28 cellular contexts compared by ENCODE assay signal in genomic region chr7:7495171-7495570, GRCh38.
"Had no signal": no experiment of that assay in that cellular context is flagged by ENCODE, and none has a peak within 500 bp of the region (broad histone marks: within the 10 kb centered on the region; RNA-seq: fewer than 3 reads in every experiment).

No MANE protein-coding gene starts in this region.

- H3K4me2 ChIP-seq: PC-9 had no signal

- H3K4me3 ChIP-seq: MG63, PC-9, SJCRH30, SK-N-MC had no signal

- H3K36me3 ChIP-seq: MG63, SJCRH30 had no signal

- H3K27ac ChIP-seq: PC-9, RWPE1, SJCRH30, SK-N-MC had no signal

- H3K9me3 ChIP-seq: MG63, SJCRH30 had no signal

- H2AFZ ChIP-seq: PC-9 had no signal

- DNase-seq: Kasumi-1, KG1, MG63, NCI-H1048, NCI-H1436, NCI-H1694, NCI-H187, NCI-H1930, NCI-H2029 treated with DMSO at 0.1 percent for 48 hours, NCI-H2081 treated with DMSO at 0.1 percent for 48 hours, NCI-H2107, NCI-H2171, NCI-H226, NCI-H446 treated with DMSO at 0.1 percent for 48 hours, NCI-H510A, NCI-H526, NCI-H774, PC-9, SHP77, SIG-M5, SJCRH30, SW 1271, T-helper 1 cell had no signal

- ATAC-seq: Panc1, Right ventricle myocardium inferior had no signal

- FAIRE-seq: RCC 7860 had no signal

- H3K27me3 ChIP-seq: MG63, SJCRH30 had no signal
